Comparison of ENCODE assay signal across 14 cellular contexts in genomic region chr3:9912294-9912935, GRCh38. TPM values are rescaled to one million over a fixed set of nuclear protein-coding genes. Genes with fewer than 3 reads are reported as not detected.
DNase-seq lines count a peak whose midpoint lies in the region; ATAC-seq, FAIRE-seq and TF ChIP-seq lines count a peak whose summit lies in the region.
"Had no signal": no experiment of that assay in that cellular context is flagged by ENCODE, and none has a peak within 500 bp of the region (broad histone marks: within the 10 kb centered on the region; RNA-seq: fewer than 3 reads in every experiment).

No MANE protein-coding gene starts in this region.

- peaks cover 0 to 2% of the 10 kb centered on the region in 2 donors for H3K36me3 Mint-ChIP-seq in activated T-cell treated with anti-CD3 and anti-CD28 coated beads, Interleukin-2, amount 50 U/mL, for 72 hours (ENCODE audit: insufficient read depth in 2 of 2)
- H3K36me3 Mint-ChIP-seq in activated T-cell treated with anti-CD3 and anti-CD28 coated beads, Interleukin-2, amount 50 U/mL, for 24 hours (ENCODE audit: low read depth) = no peaks in the 10 kb centered on the region
- H3K36me3 Mint-ChIP-seq: activated naive CD4-positive, alpha-beta T cell treated with anti-CD3 and anti-CD28 coated beads, Interleukin-2, amount 50 U/mL, for 72 hours had no signal

- BruUV-seq in K562 (replicated peaks; lab: Mats Ljungman, UMichigan) = no TSS peak

- TF ChIP-seq EP300 in K562 (IDR thresholded peaks at IDR 0.05; ENCODE audit: low read length) = peak; percentile 27; the same call in 1 of the 2 replicates

- DNase-seq in activated T-cell treated with anti-CD3 and anti-CD28 coated beads, Interleukin-2, amount 50 U/mL, for 72 hours = no peak
- DNase-seq in activated T-cell treated with anti-CD3 and anti-CD28 coated beads, Interleukin-2, amount 50 U/mL, for 24 hours = no peak
- DNase-seq in NCI-H226 (peak; percentile 71), K562 (ENCODE audit: extremely low read depth in 1 of 4, low spot score in 3 of 4) (peak in 1 of 4 experiments; percentile 46), non-pigmented ciliary epithelial cell (ENCODE audit: low read depth) (peak; percentile 55), SK-N-DZ (ENCODE audit: low spot score) (no peak), midbrain (lab: John Stamatoyannopoulos, UW) (no peak)
- DNase-seq in activated CD8-positive, alpha-beta memory T cell treated with anti-CD3 and anti-CD28 coated beads, Interleukin-2, amount 50 U/mL, for 48 hours = no peak
- DNase-seq: NCI-H748 treated with DMSO at 0.1 percent for 48 hours had no signal

- H3K9me3 ChIP-seq in K562 (replicated peaks; ENCODE audit: control insufficient read depth, insufficient read depth, low read depth, low read length) = no peaks in the 10 kb centered on the region
- H3K9me3 ChIP-seq: BLaER1 had no signal

- no peak overlapping the region for H3K27ac Mint-ChIP-seq in activated T-cell treated with anti-CD3 and anti-CD28 coated beads, Interleukin-2, amount 50 U/mL, for 72 hours
- H3K27ac Mint-ChIP-seq in activated T-cell treated with anti-CD3 and anti-CD28 coated beads, Interleukin-2, amount 50 U/mL, for 24 hours = no peak overlapping the region
- H3K27ac Mint-ChIP-seq: IgD-negative memory B cell had no signal

- CTCF ChIA-PET in K562 (lab: Yijun Ruan, JAX; ENCODE audit: low intra/inter-chr PET ratio) = no interaction called here

- no peak overlapping the region for H3K4me3 ChIP-seq in K562
- H3K4me3 ChIP-seq: BLaER1 had no signal

- in situ Hi-C loops in K562 (cut with MboI) = no loop called here

- WGBS in K562 (ENCODE audit: insufficient coverage, low coverage, missing lambda C conversion rate) = 14% methylated on average over 7 of the region's 7 CpGs

- no peak for TF ChIP-seq POLR2A in K562 (conservative IDR thresholded peaks at IDR 0.05)

- no peaks in the 10 kb centered on the region for H3K79me2 ChIP-seq in K562 (ENCODE audit: control insufficient read depth, insufficient read depth, low read length)

- peak overlapping the region in 1 of 2 donors; percentile 5 for H3K4me3 Mint-ChIP-seq in activated T-cell treated with anti-CD3 and anti-CD28 coated beads, Interleukin-2, amount 50 U/mL, for 72 hours
- H3K4me3 Mint-ChIP-seq in activated T-cell treated with anti-CD3 and anti-CD28 coated beads, Interleukin-2, amount 50 U/mL, for 24 hours = no peak overlapping the region
- H3K4me3 Mint-ChIP-seq: IgD-negative memory B cell had no signal

- peaks cover 26 to 39% of the 10 kb centered on the region in 2 experiments for H3K4me1 ChIP-seq in K562 (replicated peaks in 1 of 2; ENCODE audit: control insufficient read depth in 2 of 2, insufficient read depth in 2 of 2, low read length in 2 of 2)

- H3K27me3 ChIP-seq in K562 (ENCODE audit: control insufficient read depth in 2 of 2, insufficient read depth in 2 of 2, low read length in 2 of 2) = no peaks in the 10 kb centered on the region

- no peak for TF ChIP-seq CTCF in K562 (IDR thresholded peaks at IDR 0.05 in 2 of 3, conservative IDR thresholded peaks at IDR 0.05 in 1 of 3; ENCODE audit: insufficient read depth in 2 of 3, low read depth in 1 of 3, low read length in 3 of 3)

- H3K4me1 Mint-ChIP-seq in activated T-cell treated with anti-CD3 and anti-CD28 coated beads, Interleukin-2, amount 50 U/mL, for 72 hours (ENCODE audit: low read depth) = peaks cover 35% of the 10 kb centered on the region
- H3K4me1 Mint-ChIP-seq in activated T-cell treated with anti-CD3 and anti-CD28 coated beads, Interleukin-2, amount 50 U/mL, for 24 hours (ENCODE audit: low read depth) = peaks cover 30% of the 10 kb centered on the region

- H3K27me3 Mint-ChIP-seq in activated T-cell treated with anti-CD3 and anti-CD28 coated beads, Interleukin-2, amount 50 U/mL, for 72 hours (ENCODE audit: low read depth) = peaks cover 20% of the 10 kb centered on the region
- peaks cover 16% of the 10 kb centered on the region for H3K27me3 Mint-ChIP-seq in activated T-cell treated with anti-CD3 and anti-CD28 coated beads, Interleukin-2, amount 50 U/mL, for 24 hours

- no peaks in the 10 kb centered on the region for H3K9me3 Mint-ChIP-seq in activated T-cell treated with anti-CD3 and anti-CD28 coated beads, Interleukin-2, amount 50 U/mL, for 72 hours
- no peaks in the 10 kb centered on the region for H3K9me3 Mint-ChIP-seq in activated T-cell treated with anti-CD3 and anti-CD28 coated beads, Interleukin-2, amount 50 U/mL, for 24 hours
- H3K9me3 Mint-ChIP-seq: activated naive CD4-positive, alpha-beta T cell treated with anti-CD3 and anti-CD28 coated beads, Interleukin-2, amount 50 U/mL, for 72 hours; IgD-negative memory B cell; neural crest cell had no signal

- no peaks in the 10 kb centered on the region for H4K20me1 ChIP-seq in K562 (replicated peaks; ENCODE audit: control insufficient read depth, insufficient read depth, low read length)
- H4K20me1 ChIP-seq: BLaER1 had no signal

- intact Hi-C loops in K562 (cut with micrococcal nuclease) = no loop called here

- H3K4me2 ChIP-seq in K562 (ENCODE audit: insufficient read depth, low read length) = peak overlapping the region; percentile 47; the same call in 1 of the 2 replicates
- H3K4me2 ChIP-seq: BLaER1 had no signal

- POLR2A ChIA-PET in K562 (lab: Yijun Ruan, JAX) = interaction anchor here (0.6 to 3.6 kb wide), 12 partner anchors 10 to 516 kb away, joined by 3 to 28 read pairs (median 4); partner anchors contain the start of genes CRELD1 and IL17RE

- peak; percentile 12 to 31 for ATAC-seq in activated T-cell treated with anti-CD3 and anti-CD28 coated beads, Interleukin-2, amount 50 U/mL, for 72 hours (replicated peaks in 1 of 2)
- ATAC-seq in K562 = peak; percentile 16
- ATAC-seq: activated naive CD4-positive, alpha-beta T cell treated with anti-CD3 and anti-CD28 coated beads, Interleukin-2, amount 50 U/mL, for 72 hours had no signal

- H3K36me3 ChIP-seq in K562 (ENCODE audit: control insufficient read depth, insufficient read depth, low read length) = no peaks in the 10 kb centered on the region
- H3K36me3 ChIP-seq: BLaER1 had no signal

- no peak for FAIRE-seq in K562 (lab: Jason Lieb, UNC)
- FAIRE-seq: TTC549 had no signal

- peak overlapping the region; percentile 3 for H2AFZ ChIP-seq in K562 (ENCODE audit: low read depth, low read length)

- peak overlapping the region in 1 of 2 experiments; percentile 63; a peak in 1 of 4 replicates for H3K9ac ChIP-seq in K562 (ENCODE audit: insufficient read depth in 1 of 2, low read depth in 2 of 2, low read length in 2 of 2)
- H3K9ac ChIP-seq: BLaER1 had no signal

- no peak for TF ChIP-seq RAD21 in K562 (CRISPR knock-in tag; conservative IDR thresholded peaks at IDR 0.05 in 1 of 2, IDR thresholded peaks at IDR 0.05 in 1 of 2)

- H3K27ac ChIP-seq in K562 (ENCODE audit: extremely low read depth, low read depth, low read length) = peak overlapping the region; percentile 45; the same call in 1 of the 3 replicates
- H3K27ac ChIP-seq: BLaER1 had no signal

- H3K9me1 ChIP-seq in K562 (ENCODE audit: control insufficient read depth, insufficient read depth, low read length) = peaks cover 2% of the 10 kb centered on the region

RNA-seq across cellular contexts. Expression of gene IL17RC, which starts 4.5 kb away (rescaled TPM):
- under 1 TPM; 0.41 to 0.93 TPM for total RNA-seq in activated T-cell treated with anti-CD3 and anti-CD28 coated beads, Interleukin-2, amount 50 U/mL, for 72 hours
- 37.1 and 87.7 TPM in 2 replicates for total RNA-seq in K562 (2011; cell fraction: chromatin; rRNA removed; ENCODE audit: low replicate concordance)
- total RNA-seq in K562 (2011; cell fraction: nucleolus; rRNA removed) = 57.7 and 63.0 TPM in 2 replicates
- 31.0 and 37.3 TPM in 2 replicates for total RNA-seq in K562 (2011; cell fraction: nucleoplasm; rRNA removed)
- total RNA-seq in K562 (2014; rRNA removed) = 11.4 and 14.0 TPM in 2 replicates
- total RNA-seq in K562 (2014; rRNA removed; fragmentation: Illumina TruSeq; extraction: Trizol) = 2.8 and 3.5 TPM in 2 replicates
- 5.4 and 6.9 TPM in 2 replicates for total RNA-seq in K562 (2015; rRNA removed; fragmentation: Illumina TruSeq; extraction: Trizol)
- 11.4 and 12.3 TPM in 2 replicates for total RNA-seq in K562 (2021)
- polyA plus RNA-seq in K562 (2011; rRNA removed) = 7.3 and 12.5 TPM in 2 replicates
- polyA plus RNA-seq in K562 (2011; cell fraction: cytosol; rRNA removed) = 9.8 and 14.3 TPM in 2 replicates
- 49.8 and 57.1 TPM in 2 replicates for polyA plus RNA-seq in K562 (2011; cell fraction: nucleus; rRNA removed)
- 7.2 and 18.0 TPM in 2 replicates for polyA plus RNA-seq in K562 (2012)
- polyA plus RNA-seq in K562 (2014; fragmentation: Illumina TruSeq; extraction: Trizol) = 6.3 and 11.5 TPM in 2 replicates
- polyA plus RNA-seq in K562 (2014; fragmentation: Nextera tagmentation; extraction: Ambion mirVana) = under 1 TPM in 1 of 2 experiments, not detected in 1; 0.15 TPM
- 7.5 and 7.7 TPM in 2 replicates for polyA plus RNA-seq in K562 (2014; rRNA removed)
- polyA minus RNA-seq in K562 (2011; rRNA and poly(A)+ RNA removed) = 5.9 and 7.6 TPM in 2 replicates
- polyA minus RNA-seq in K562 (2011; cell fraction: cytosol; rRNA and poly(A)+ RNA removed) = 9.4 and 11.3 TPM in 2 replicates
- 16.4 and 29.1 TPM in 2 replicates for polyA minus RNA-seq in K562 (2011; cell fraction: nucleus; rRNA and poly(A)+ RNA removed)
- polyA plus RNA-seq in SK-N-DZ (2014; cell fraction: cytosol; rRNA removed) = 6.8 and 14.1 TPM in 2 replicates
- 16.6 and 18.1 TPM in 2 replicates for polyA plus RNA-seq in SK-N-DZ (2014; cell fraction: nucleus; rRNA removed)

RNA-seq across cellular contexts. Expression of gene IL17RE, which starts 9.8 kb away (rescaled TPM):
- total RNA-seq in activated T-cell treated with anti-CD3 and anti-CD28 coated beads, Interleukin-2, amount 50 U/mL, for 72 hours = 1 to 10 TPM in 1 of 2 donors, under 1 TPM in 1; 0.94 to 5.5 TPM
- total RNA-seq in K562 (2011; cell fraction: chromatin; rRNA removed; ENCODE audit: low replicate concordance) = 4.4 and 7.9 TPM in 2 replicates
- total RNA-seq in K562 (2011; cell fraction: nucleolus; rRNA removed) = 2.8 and 5.7 TPM in 2 replicates
- 4.6 and 5.8 TPM in 2 replicates for total RNA-seq in K562 (2011; cell fraction: nucleoplasm; rRNA removed)
- 0.20 TPM in 1 of 2 replicates, not detected in the other for total RNA-seq in K562 (2014; rRNA removed)
- 0.48 and 0.51 TPM in 2 replicates for total RNA-seq in K562 (2014; rRNA removed; fragmentation: Illumina TruSeq; extraction: Trizol)
- 0.26 TPM in 1 of 2 replicates, not detected in the other for total RNA-seq in K562 (2015; rRNA removed; fragmentation: Illumina TruSeq; extraction: Trizol)
- total RNA-seq in K562 (2021) = 0.47 and 0.72 TPM in 2 replicates
- polyA plus RNA-seq in K562 (2011; rRNA removed) = 1.1 and 1.9 TPM in 2 replicates
- polyA plus RNA-seq in K562 (2011; cell fraction: cytosol; rRNA removed) = 0.29 and 1.2 TPM in 2 replicates
- 3.7 and 5.1 TPM in 2 replicates for polyA plus RNA-seq in K562 (2011; cell fraction: nucleus; rRNA removed)
- polyA plus RNA-seq in K562 (2012) = 0.46 and 0.91 TPM in 2 replicates
- polyA plus RNA-seq in K562 (2014; fragmentation: Illumina TruSeq; extraction: Trizol) = 0.39 and 0.73 TPM in 2 replicates
- polyA plus RNA-seq in K562 (2014; fragmentation: Nextera tagmentation; extraction: Ambion mirVana) = not detected
- 0.23 and 0.32 TPM in 2 replicates for polyA plus RNA-seq in K562 (2014; rRNA removed)
- polyA minus RNA-seq in K562 (2011; rRNA and poly(A)+ RNA removed) = 0.67 and 1.0 TPM in 2 replicates
- polyA minus RNA-seq in K562 (2011; cell fraction: cytosol; rRNA and poly(A)+ RNA removed) = not detected in 2 replicates
- polyA minus RNA-seq in K562 (2011; cell fraction: nucleus; rRNA and poly(A)+ RNA removed) = 0.67 and 1.7 TPM in 2 replicates
- polyA plus RNA-seq in SK-N-DZ (2014; cell fraction: cytosol; rRNA removed) = 1.5 and 3.4 TPM in 2 replicates
- 6.8 and 7.4 TPM in 2 replicates for polyA plus RNA-seq in SK-N-DZ (2014; cell fraction: nucleus; rRNA removed)
- polyA plus RNA-seq: IgD-negative memory B cell had no signal

RNA-seq across cellular contexts. Expression of gene CRELD1, which starts 21.2 kb away (rescaled TPM):
- 10 to 100 TPM; 18.8 to 25.3 TPM for total RNA-seq in activated T-cell treated with anti-CD3 and anti-CD28 coated beads, Interleukin-2, amount 50 U/mL, for 72 hours
- 163 and 258 TPM in 2 replicates for total RNA-seq in K562 (2011; cell fraction: chromatin; rRNA removed; ENCODE audit: low replicate concordance)
- total RNA-seq in K562 (2011; cell fraction: nucleolus; rRNA removed) = 156 and 166 TPM in 2 replicates
- 187 and 194 TPM in 2 replicates for total RNA-seq in K562 (2011; cell fraction: nucleoplasm; rRNA removed)
- 17.2 and 17.7 TPM in 2 replicates for total RNA-seq in K562 (2014; rRNA removed)
- 6.1 and 10.2 TPM in 2 replicates for total RNA-seq in K562 (2014; rRNA removed; fragmentation: Illumina TruSeq; extraction: Trizol)
- 11.4 and 14.4 TPM in 2 replicates for total RNA-seq in K562 (2015; rRNA removed; fragmentation: Illumina TruSeq; extraction: Trizol)
- 16.7 and 17.3 TPM in 2 replicates for total RNA-seq in K562 (2021)
- polyA plus RNA-seq in K562 (2011; rRNA removed) = 25.8 and 47.7 TPM in 2 replicates
- polyA plus RNA-seq in K562 (2011; cell fraction: cytosol; rRNA removed) = 28.0 and 36.5 TPM in 2 replicates
- polyA plus RNA-seq in K562 (2011; cell fraction: nucleus; rRNA removed) = 214 and 337 TPM in 2 replicates
- 17.4 and 29.8 TPM in 2 replicates for polyA plus RNA-seq in K562 (2012)
- polyA plus RNA-seq in K562 (2014; fragmentation: Illumina TruSeq; extraction: Trizol) = 15.4 and 16.5 TPM in 2 replicates
- polyA plus RNA-seq in K562 (2014; fragmentation: Nextera tagmentation; extraction: Ambion mirVana) = 1 to 10 TPM; 3.3 to 5.6 TPM
- polyA plus RNA-seq in K562 (2014; rRNA removed) = 24.5 and 30.1 TPM in 2 replicates
- polyA minus RNA-seq in K562 (2011; rRNA and poly(A)+ RNA removed) = 12.7 and 14.5 TPM in 2 replicates
- 9.6 and 10.3 TPM in 2 replicates for polyA minus RNA-seq in K562 (2011; cell fraction: cytosol; rRNA and poly(A)+ RNA removed)
- polyA minus RNA-seq in K562 (2011; cell fraction: nucleus; rRNA and poly(A)+ RNA removed) = 21.4 and 35.1 TPM in 2 replicates
- 56.5 and 59.8 TPM in 2 replicates for polyA plus RNA-seq in SK-N-DZ (2014; cell fraction: cytosol; rRNA removed)
- 183 and 206 TPM in 2 replicates for polyA plus RNA-seq in SK-N-DZ (2014; cell fraction: nucleus; rRNA removed)

RNA-seq across cellular contexts. Expression of gene JAGN1, which starts 22.0 kb away (rescaled TPM):
- total RNA-seq in activated T-cell treated with anti-CD3 and anti-CD28 coated beads, Interleukin-2, amount 50 U/mL, for 72 hours = 10 to 100 TPM; 34.6 to 39.4 TPM
- total RNA-seq in K562 (2011; cell fraction: chromatin; rRNA removed; ENCODE audit: low replicate concordance) = 61.7 and 101 TPM in 2 replicates
- total RNA-seq in K562 (2011; cell fraction: nucleolus; rRNA removed) = 84.5 and 103 TPM in 2 replicates
- total RNA-seq in K562 (2011; cell fraction: nucleoplasm; rRNA removed) = 97.8 and 112 TPM in 2 replicates
- total RNA-seq in K562 (2014; rRNA removed) (38.9 and 41.1 TPM in 2 replicates), K562 (2014; rRNA removed; fragmentation: Illumina TruSeq; extraction: Trizol) (40.3 and 42.4 TPM in 2 replicates), K562 (2015; rRNA removed; fragmentation: Illumina TruSeq; extraction: Trizol) (31.1 and 33.9 TPM in 2 replicates), K562 (2021) (57.2 and 58.8 TPM in 2 replicates)
- polyA plus RNA-seq in K562 (2011; rRNA removed) (66.3 and 77.8 TPM in 2 replicates), K562 (2014; fragmentation: Illumina TruSeq; extraction: Trizol) (52.3 and 62.6 TPM in 2 replicates), K562 (2014; fragmentation: Nextera tagmentation; extraction: Ambion mirVana) (10 to 100 TPM; 31.6 to 33.3 TPM), K562 (2014; rRNA removed) (49.8 and 54.6 TPM in 2 replicates)
- 70.4 and 88.4 TPM in 2 replicates for polyA plus RNA-seq in K562 (2011; cell fraction: cytosol; rRNA removed)
- 37.0 and 45.1 TPM in 2 replicates for polyA plus RNA-seq in K562 (2011; cell fraction: nucleus; rRNA removed)
- polyA plus RNA-seq in K562 (2012) = 56.0 and 64.7 TPM in 2 replicates
- polyA minus RNA-seq in K562 (2011; rRNA and poly(A)+ RNA removed) = 58.7 and 70.5 TPM in 2 replicates
- polyA minus RNA-seq in K562 (2011; cell fraction: cytosol; rRNA and poly(A)+ RNA removed) = 27.5 and 42.9 TPM in 2 replicates
- 16.8 and 25.8 TPM in 2 replicates for polyA minus RNA-seq in K562 (2011; cell fraction: nucleus; rRNA and poly(A)+ RNA removed)
- polyA plus RNA-seq in SK-N-DZ (2014; cell fraction: cytosol; rRNA removed) = 59.7 and 80.2 TPM in 2 replicates
- polyA plus RNA-seq in SK-N-DZ (2014; cell fraction: nucleus; rRNA removed) = 38.4 and 52.8 TPM in 2 replicates

RNA-seq across cellular contexts. Expression of gene CIDEC, which starts 32.4 kb away (rescaled TPM):
- total RNA-seq in activated T-cell treated with anti-CD3 and anti-CD28 coated beads, Interleukin-2, amount 50 U/mL, for 72 hours = under 1 TPM in 1 of 2 donors, not detected in 1; 0.65 TPM
- total RNA-seq in K562 (2011; cell fraction: chromatin; rRNA removed; ENCODE audit: low replicate concordance) = not detected in 2 replicates
- total RNA-seq in K562 (2011; cell fraction: nucleolus; rRNA removed) = not detected in 2 replicates
- total RNA-seq in K562 (2011; cell fraction: nucleoplasm; rRNA removed) = not detected in 2 replicates
- total RNA-seq in K562 (2014; rRNA removed) (not detected in 2 replicates), K562 (2014; rRNA removed; fragmentation: Illumina TruSeq; extraction: Trizol) (not detected in 2 replicates), K562 (2015; rRNA removed; fragmentation: Illumina TruSeq; extraction: Trizol) (not detected in 2 replicates), K562 (2021) (not detected in 2 replicates)
- polyA plus RNA-seq in K562 (2011; rRNA removed) (not detected in 2 replicates), K562 (2014; fragmentation: Illumina TruSeq; extraction: Trizol) (not detected in 2 replicates), K562 (2014; fragmentation: Nextera tagmentation; extraction: Ambion mirVana) (not detected), K562 (2014; rRNA removed) (not detected in 2 replicates)
- 0.09 and 0.39 TPM in 2 replicates for polyA plus RNA-seq in K562 (2011; cell fraction: cytosol; rRNA removed)
- polyA plus RNA-seq in K562 (2011; cell fraction: nucleus; rRNA removed) = not detected in 2 replicates
- not detected in 2 replicates for polyA plus RNA-seq in K562 (2012)
- polyA minus RNA-seq in K562 (2011; rRNA and poly(A)+ RNA removed) = not detected in 2 replicates
- not detected in 2 replicates for polyA minus RNA-seq in K562 (2011; cell fraction: cytosol; rRNA and poly(A)+ RNA removed)
- not detected in 2 replicates for polyA minus RNA-seq in K562 (2011; cell fraction: nucleus; rRNA and poly(A)+ RNA removed)
- polyA plus RNA-seq in SK-N-DZ (2014; cell fraction: cytosol; rRNA removed) = 0.31 TPM in 1 of 2 replicates, not detected in the other
- polyA plus RNA-seq in SK-N-DZ (2014; cell fraction: nucleus; rRNA removed) = not detected in 2 replicates
- total RNA-seq: activated naive CD4-positive, alpha-beta T cell treated with anti-CD3 and anti-CD28 coated beads, Interleukin-2, amount 50 U/mL, for 72 hours; neural crest cell had no signal

Comparison
In these comparisons a context has a peak if more than half of its experiments do, and no peak if none do; other contexts are left out.
1. DNase-seq: peak in NCI-H226 (single experiment) and non-pigmented ciliary epithelial cell (single experiment); none in activated T-cell treated with anti-CD3 and anti-CD28 coated beads, Interleukin-2, amount 50 U/mL, for 72 hours (0 of 2), activated T-cell treated with anti-CD3 and anti-CD28 coated beads, Interleukin-2, amount 50 U/mL, for 24 hours (single experiment), SK-N-DZ (single experiment), midbrain (single experiment) and activated CD8-positive, alpha-beta memory T cell treated with anti-CD3 and anti-CD28 coated beads, Interleukin-2, amount 50 U/mL, for 48 hours (single experiment).